8 cellular contexts compared by ENCODE assay signal in genomic region chr17:75288784-75289121, GRCh38. TPM values are rescaled to one million over a fixed set of nuclear protein-coding genes. Genes with fewer than 3 reads are reported as not detected.
DNase-seq lines count a peak whose midpoint lies in the region; ATAC-seq and TF ChIP-seq lines count a peak whose summit lies in the region.

No MANE protein-coding gene starts in this region.

- no peaks in the 10 kb centered on the region for H3K4me1 ChIP-seq in adipocyte (ENCODE audit: control insufficient read depth, insufficient read depth, low read length)
- peaks cover 2% of the 10 kb centered on the region; the same call in 1 of the 2 replicates for H3K4me1 ChIP-seq in iPS-20b (ENCODE audit: insufficient read depth, low read length)
- H3K4me1 ChIP-seq in spleen, result peaks cover 9 to 63% (median 28%) of the 10 kb centered on the region in 6 donors

- no peak for TF ChIP-seq CTCF in spleen (IDR thresholded peaks at IDR 0.05 in 8 of 11, conservative IDR thresholded peaks at IDR 0.05 in 3 of 11)

- 0% methylated on average over 11 to 14 of the region's 14 CpGs for WGBS in spleen, 5 donors

- no peak for TF ChIP-seq POLR2A in spleen (IDR thresholded peaks at IDR 0.05)

- H3K9me3 ChIP-seq in adipocyte (ENCODE audit: control insufficient read depth, low read length), result no peaks in the 10 kb centered on the region
- H3K9me3 ChIP-seq in iPS-20b (ENCODE audit: insufficient read depth, low read depth, low read length), result no peaks in the 10 kb centered on the region
- no peaks in the 10 kb centered on the region for H3K9me3 ChIP-seq in spleen

- H3K27ac ChIP-seq in iPS-20b (ENCODE audit: low read length) (no peak overlapping the region), spleen (peak overlapping the region; percentile 93 to 99 (median 98))

- peak; percentile 14 for ATAC-seq in GM18870 (IDR thresholded peaks at IDR 0.05; ENCODE audit: unreplicated experiment)
- peak; percentile 5 for ATAC-seq in HG03196 (IDR thresholded peaks at IDR 0.05; ENCODE audit: unreplicated experiment)

- DNase-seq in AG20443 (ENCODE audit: low spot score) (peak; percentile 43), NCI-H524 treated with DMSO at 0.1 percent for 48 hours (lab: John Stamatoyannopoulos, UW) (peak; percentile 61), adipocyte (ENCODE audit: low read depth) (no peak), spleen (no peak), foreskin melanocyte (no peak)

- peaks cover 7% of the 10 kb centered on the region for H3K36me3 ChIP-seq in adipocyte (ENCODE audit: control insufficient read depth, insufficient read depth, low read length, severe bottlenecking)
- peaks cover 18% of the 10 kb centered on the region for H3K36me3 ChIP-seq in iPS-20b (ENCODE audit: insufficient read depth, low read depth, low read length)
- peaks cover 0 to 29% (median 14%) of the 10 kb centered on the region in 6 donors for H3K36me3 ChIP-seq in spleen

- H3K9ac ChIP-seq in adipocyte (ENCODE audit: low read length), result peak overlapping the region; percentile 94
- peak overlapping the region; percentile 82 for H3K9ac ChIP-seq in iPS-20b (ENCODE audit: low read depth, low read length)

- H3K4me3 ChIP-seq in adipocyte (ENCODE audit: low read length) (peak overlapping the region; percentile 95), iPS-20b (ENCODE audit: low read length) (peak overlapping the region; percentile 94), spleen (peak overlapping the region; percentile 56 to 95 (median 88))

- no peaks in the 10 kb centered on the region for H3K27me3 ChIP-seq in adipocyte (replicated peaks; ENCODE audit: control insufficient read depth, insufficient read depth, low read length)
- no peaks in the 10 kb centered on the region; the same call in 1 of the 2 replicates for H3K27me3 ChIP-seq in iPS-20b (ENCODE audit: insufficient read depth, low read length)
- H3K27me3 ChIP-seq in spleen (replicated peaks in 1 of 7), result no peaks in the 10 kb centered on the region

- intact Hi-C loops in spleen (cut with DNase I; ENCODE audit: low total_unique reads), result no loop called here

RNA-seq across cellular contexts. Expression of gene SLC25A19, which starts 0.5 kb away (rescaled TPM):
- 10 to 100 TPM; 12.4 to 32.5 (median 19.1) TPM for total RNA-seq in spleen
- 10 to 100 TPM; 18.5 to 21.2 (median 19.2) TPM for polyA plus RNA-seq in spleen

RNA-seq across cellular contexts. Expression of gene MIF4GD, which starts 17.7 kb away (rescaled TPM):
- 10 to 100 TPM; 27.1 to 47.3 (median 38.0) TPM for total RNA-seq in spleen
- polyA plus RNA-seq in spleen, result 10 to 100 TPM; 28.2 to 38.0 (median 34.3) TPM

RNA-seq across cellular contexts. Expression of gene MRPS7, which starts 27.1 kb away (rescaled TPM):
- total RNA-seq in spleen, result 10 to 100 TPM; 32.2 to 38.4 (median 35.1) TPM
- polyA plus RNA-seq in spleen, result 10 to 100 TPM; 39.1 to 62.7 (median 47.2) TPM

RNA-seq across cellular contexts. Expression of gene GGA3, which starts 27.3 kb away (rescaled TPM):
- 10 to 100 TPM; 38.0 to 73.7 (median 65.2) TPM for total RNA-seq in spleen
- 10 to 100 TPM; 14.1 to 37.9 (median 26.9) TPM for polyA plus RNA-seq in spleen

Comparison
In these comparisons a context has a peak if more than half of its experiments do, and no peak if none do; other contexts are left out.
1. DNase-seq: peak in AG20443 (single experiment) and NCI-H524 treated with DMSO at 0.1 percent for 48 hours (single experiment); none in adipocyte (single experiment), spleen (single experiment) and foreskin melanocyte (single experiment).
2. Peak in every context shown above with its lines, with median percentiles within 50 percentile points of each other: H3K4me3 ChIP-seq.